24 cellular contexts compared by ENCODE assay signal in genomic region chr12:19179986-19180385, GRCh38. TPM values are rescaled to one million over a fixed set of nuclear protein-coding genes. Genes with fewer than 3 reads are reported as not detected.
A peak's percentile ranks its signal among the peaks of the same experiment; 100 is the strongest.
DNase-seq lines count a peak whose midpoint lies in the region; ATAC-seq, FAIRE-seq and TF ChIP-seq lines count a peak whose summit lies in the region.
"Had no signal": no experiment of that assay in that cellular context is flagged by ENCODE, and none has a peak within 500 bp of the region (broad histone marks: within the 10 kb centered on the region; RNA-seq: fewer than 3 reads in every experiment).

No MANE protein-coding gene starts in this region.

- peak overlapping the region in 7 of 12 donors; percentile 24 to 53 (median 36) for H3K27ac ChIP-seq in heart left ventricle
- no peak overlapping the region for H3K27ac ChIP-seq in kidney (ENCODE audit: low read depth in 2 of 2, low read length in 2 of 2)

- peak overlapping the region; percentile 68 for H3K27ac Mint-ChIP-seq in progenitor cell of endocrine pancreas
- no peak overlapping the region for H3K27ac Mint-ChIP-seq in stimulated activated naive B cell treated with anti-CD40 and anti-IgM and Interleukin-4, amounts not matched to agents 10 μg/mL and 1 μg/mL and 100 μg/mL, for 72 hours
- H3K27ac Mint-ChIP-seq: CD8-positive, alpha-beta memory T cell; IgD-negative memory B cell had no signal

- H3K4me1 Mint-ChIP-seq in progenitor cell of endocrine pancreas (ENCODE audit: low read depth) = peaks cover 27% of the 10 kb centered on the region
- peaks cover 0 to 5% of the 10 kb centered on the region in 2 donors for H3K4me1 Mint-ChIP-seq in stimulated activated naive B cell treated with anti-CD40 and anti-IgM and Interleukin-4, amounts not matched to agents 10 μg/mL and 1 μg/mL and 100 μg/mL, for 72 hours
- H3K4me1 Mint-ChIP-seq: CD8-positive, alpha-beta memory T cell; IgD-negative memory B cell had no signal

- peaks cover 23% of the 10 kb centered on the region for H3K36me3 Mint-ChIP-seq in progenitor cell of endocrine pancreas (ENCODE audit: insufficient read depth)
- no peaks in the 10 kb centered on the region for H3K36me3 Mint-ChIP-seq in stimulated activated naive B cell treated with anti-CD40 and anti-IgM and Interleukin-4, amounts not matched to agents 10 μg/mL and 1 μg/mL and 100 μg/mL, for 72 hours
- H3K36me3 Mint-ChIP-seq: CD8-positive, alpha-beta memory T cell; IgD-negative memory B cell had no signal

- no peaks in the 10 kb centered on the region for H3K9me3 Mint-ChIP-seq in progenitor cell of endocrine pancreas (ENCODE audit: low read depth)
- H3K9me3 Mint-ChIP-seq in stimulated activated naive B cell treated with anti-CD40 and anti-IgM and Interleukin-4, amounts not matched to agents 10 μg/mL and 1 μg/mL and 100 μg/mL, for 72 hours = no peaks in the 10 kb centered on the region
- H3K9me3 Mint-ChIP-seq: CD8-positive, alpha-beta memory T cell; IgD-negative memory B cell had no signal

- H3K4me3 Mint-ChIP-seq in progenitor cell of endocrine pancreas (ENCODE audit: low read depth) = no peak overlapping the region
- H3K4me3 Mint-ChIP-seq in stimulated activated naive B cell treated with anti-CD40 and anti-IgM and Interleukin-4, amounts not matched to agents 10 μg/mL and 1 μg/mL and 100 μg/mL, for 72 hours = no peak overlapping the region
- H3K4me3 Mint-ChIP-seq: CD8-positive, alpha-beta memory T cell; IgD-negative memory B cell had no signal

- peaks cover 0 to 32% (median 14%) of the 10 kb centered on the region in 12 donors for H3K4me1 ChIP-seq in heart left ventricle
- peaks cover 4 to 9% of the 10 kb centered on the region in 2 donors for H3K4me1 ChIP-seq in kidney (ENCODE audit: control insufficient read depth in 1 of 2, insufficient read depth in 1 of 2, low read depth in 1 of 2, low read length in 2 of 2)

- peak; percentile 37 for FAIRE-seq in kidney (lab: Jason Lieb, UNC)

- TF ChIP-seq CTCF in heart left ventricle (IDR thresholded peaks at IDR 0.05) (no peak), kidney (IDR thresholded peaks at IDR 0.05; ENCODE audit: borderline replicate concordance, extremely low read depth, insufficient read depth) (no peak), progenitor cell of endocrine pancreas (IDR thresholded peaks at IDR 0.05; ENCODE audit: unreplicated experiment) (no peak)

- DNase-seq in heart left ventricle (no peak), Right ventricle myocardium superior (no peak), NCI-H82 treated with DMSO at 0.1 percent for 48 hours (lab: John Stamatoyannopoulos, UW; ENCODE audit: unreplicated experiment) (peak; percentile 82), kidney (no peak), progenitor cell of endocrine pancreas (ENCODE audit: low spot score, unreplicated experiment) (no peak), inferior parietal cortex (ENCODE audit: extremely low spot score) (no peak), T-helper 2 cell (no peak)
- no peak for DNase-seq in stimulated activated naive B cell treated with anti-CD40 and anti-IgM and Interleukin-4, amounts not matched to agents 10 μg/mL and 1 μg/mL and 100 μg/mL, for 72 hours
- DNase-seq: 8988T; AML-193; C1 segment of cervical spinal cord; Calu3; CD8-positive, alpha-beta memory T cell; DMS53; GF-D8; MV-4-11; NCI-H1105 treated with DMSO at 0.1 percent for 48 hours; NCI-H1694; NCI-H2081; NCI-H2171; NCI-H524 treated with DMSO at 0.1 percent for 48 hours; PC-3; SHP77 treated with DMSO at 0.1 percent for 48 hours had no signal

- ATAC-seq in heart left ventricle (no peak), Right ventricle myocardium superior (ENCODE audit: poor library complexity) (no peak)
- ATAC-seq in stimulated activated naive B cell treated with anti-CD40 and anti-IgM and Interleukin-4, amounts not matched to agents 10 μg/mL and 1 μg/mL and 100 μg/mL, for 72 hours (replicated peaks) = no peak
- ATAC-seq: PC-3 had no signal

- H3K36me3 ChIP-seq in heart left ventricle = no peaks in the 10 kb centered on the region
- H3K36me3 ChIP-seq in kidney (ENCODE audit: control insufficient read depth in 1 of 2, insufficient read depth in 2 of 2, low read length in 2 of 2) = no peaks in the 10 kb centered on the region

- H3K9me3 ChIP-seq in heart left ventricle (no peaks in the 10 kb centered on the region), kidney (ENCODE audit: control insufficient read depth in 1 of 2, low read length in 2 of 2) (no peaks in the 10 kb centered on the region)

- no peak overlapping the region for H3K4me3 ChIP-seq in heart left ventricle
- H3K4me3 ChIP-seq in kidney (ENCODE audit: low read length in 2 of 2) = no peak overlapping the region

- intact Hi-C loops in heart left ventricle (cut with DNase I) (loop anchor here (2.0 to 10.0 kb wide), 14 partner anchors 43 to 925 kb away; no protein-coding TSS in a partner anchor), Right ventricle myocardium superior (cut with DNase I) (loop anchor here (5.0 to 10.0 kb wide), 2 partner anchors 48 to 315 kb away; no protein-coding TSS in a partner anchor), kidney (cut with DNase I) (no loop called here)

- no peak for TF ChIP-seq POLR2A in heart left ventricle (IDR thresholded peaks at IDR 0.05)

- 60 to 67% (median 63%) methylated on average over 4 of the region's 4 CpGs for WGBS in heart left ventricle, 4 donors

- H3K9ac ChIP-seq in kidney (ENCODE audit: low read length in 2 of 2) = no peak overlapping the region

- H3K27me3 Mint-ChIP-seq in progenitor cell of endocrine pancreas = no peaks in the 10 kb centered on the region
- H3K27me3 Mint-ChIP-seq in stimulated activated naive B cell treated with anti-CD40 and anti-IgM and Interleukin-4, amounts not matched to agents 10 μg/mL and 1 μg/mL and 100 μg/mL, for 72 hours = no peaks in the 10 kb centered on the region
- H3K27me3 Mint-ChIP-seq: CD8-positive, alpha-beta memory T cell; IgD-negative memory B cell had no signal

- H3K27me3 ChIP-seq in heart left ventricle = no peaks in the 10 kb centered on the region

RNA-seq across cellular contexts. Expression of gene PLEKHA5, which starts 50.5 kb away (rescaled TPM):
- total RNA-seq in heart left ventricle = 10 to 100 TPM; 43.7 to 72.2 (median 58.7) TPM
- polyA plus RNA-seq in heart left ventricle = 10 to 100 TPM; 18.1 to 37.8 TPM
- 55.5 TPM for total RNA-seq in Right ventricle myocardium superior
- 52.9 TPM for total RNA-seq in kidney
- polyA plus RNA-seq in kidney (ENCODE audit: insufficient read depth, low read depth, low replicate concordance) = 26.6 TPM
- total RNA-seq in progenitor cell of endocrine pancreas = 195 and 232 TPM in 2 replicates

Comparison
In these comparisons a context has a peak if more than half of its experiments do, and no peak if none do; other contexts are left out.
1. H3K27ac ChIP-seq: peak in heart left ventricle (7 of 12); none in kidney (0 of 2).